Comparison of ENCODE assay signal across 11 cellular contexts in the genomic region with DNA sequence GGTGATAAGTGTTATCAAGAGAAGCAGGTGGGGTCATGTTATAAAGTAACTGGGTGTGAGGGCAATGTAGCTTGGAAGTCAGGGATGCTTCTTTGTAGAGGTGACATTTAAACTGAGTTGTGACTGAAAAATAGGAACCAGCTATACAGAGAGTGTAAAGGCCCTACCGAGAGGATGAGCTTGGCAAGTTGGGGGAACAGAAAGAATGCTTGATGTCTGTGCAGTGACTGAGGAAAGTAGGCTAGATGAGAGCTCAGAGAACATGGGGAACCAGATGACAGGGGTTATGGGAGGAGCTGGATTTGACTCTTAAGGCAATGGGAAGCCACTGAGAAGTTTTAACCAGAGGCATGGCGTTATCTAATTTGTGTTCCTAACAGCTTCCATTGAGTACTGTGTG.
DNase-seq lines count a peak whose midpoint lies in the region; ATAC-seq and TF ChIP-seq lines count a peak whose summit lies in the region.
"Had no signal": no experiment of that assay in that cellular context is flagged by ENCODE, and none has a peak within 500 bp of the region (broad histone marks: within the 10 kb centered on the region; RNA-seq: fewer than 3 reads in every experiment).

No MANE protein-coding gene starts in this region.

- H3K27ac Mint-ChIP-seq in CD4-positive, CD25-positive, alpha-beta regulatory T cell, result peak overlapping the region; percentile 96 to 98 (median 96)
- H3K27ac Mint-ChIP-seq in IgD-negative memory B cell (peak overlapping the region; percentile 18 to 90 (median 79)), chondrocyte (ENCODE audit: unreplicated experiment) (peak overlapping the region; percentile 99)
- H3K27ac Mint-ChIP-seq in natural killer cell treated with Interleukin-12 subunit alpha and Interleukin-12 subunit beta and Interleukin-15 and Interleukin-18, amount 100 ng/mL, for 72 hours, result peak overlapping the region; percentile 96 to 98
- H3K27ac Mint-ChIP-seq: H9 had no signal

- peak overlapping the region; percentile 69 to 87 (median 72) for H3K4me3 Mint-ChIP-seq in CD4-positive, CD25-positive, alpha-beta regulatory T cell
- H3K4me3 Mint-ChIP-seq in IgD-negative memory B cell, result peak overlapping the region; percentile 0 to 58 (median 51)
- H3K4me3 Mint-ChIP-seq in chondrocyte (ENCODE audit: unreplicated experiment), result no peak overlapping the region
- H3K4me3 Mint-ChIP-seq in natural killer cell treated with Interleukin-12 subunit alpha and Interleukin-12 subunit beta and Interleukin-15 and Interleukin-18, amount 100 ng/mL, for 72 hours, result peak overlapping the region; percentile 84
- H3K4me3 Mint-ChIP-seq: H9 had no signal

- H3K4me3 ChIP-seq in CD4-positive, CD25-positive, alpha-beta regulatory T cell (ENCODE audit: low read depth, low read length), result peak overlapping the region; percentile 63

- H3K27me3 Mint-ChIP-seq in CD4-positive, CD25-positive, alpha-beta regulatory T cell, result no peaks in the 10 kb centered on the region
- peaks cover 1% of the 10 kb centered on the region for H3K27me3 Mint-ChIP-seq in IgD-negative memory B cell
- H3K27me3 Mint-ChIP-seq in chondrocyte (ENCODE audit: low read depth), result no peaks in the 10 kb centered on the region
- no peaks in the 10 kb centered on the region for H3K27me3 Mint-ChIP-seq in natural killer cell treated with Interleukin-12 subunit alpha and Interleukin-12 subunit beta and Interleukin-15 and Interleukin-18, amount 100 ng/mL, for 72 hours

- H3K27ac ChIP-seq in CD4-positive, CD25-positive, alpha-beta regulatory T cell (ENCODE audit: insufficient read depth, low read length, poor library complexity, severe bottlenecking), result peak overlapping the region; percentile 85

- H3K27me3 ChIP-seq in CD4-positive, CD25-positive, alpha-beta regulatory T cell (ENCODE audit: control insufficient read depth, insufficient read depth, low read length), result no peaks in the 10 kb centered on the region

- peaks cover 27% of the 10 kb centered on the region for H3K36me3 ChIP-seq in CD4-positive, CD25-positive, alpha-beta regulatory T cell (ENCODE audit: control insufficient read depth, insufficient read depth, low read length)

- ATAC-seq in CD4-positive, CD25-positive, alpha-beta regulatory T cell (ENCODE audit: low read depth in 2 of 2), result no peak
- no peak for ATAC-seq in natural killer cell treated with Interleukin-12 subunit alpha and Interleukin-12 subunit beta and Interleukin-15 and Interleukin-18, amount 100 ng/mL, for 72 hours
- ATAC-seq in GM18520 (IDR thresholded peaks at IDR 0.05; ENCODE audit: unreplicated experiment) (no peak), HG03521 (IDR thresholded peaks at IDR 0.05; ENCODE audit: unreplicated experiment) (no peak)

- H3K4me1 ChIP-seq in CD4-positive, CD25-positive, alpha-beta regulatory T cell (ENCODE audit: control insufficient read depth, insufficient read depth, low read length, poor library complexity, severe bottlenecking), result peaks cover 97% of the 10 kb centered on the region

- H3K9me3 Mint-ChIP-seq in CD4-positive, CD25-positive, alpha-beta regulatory T cell, result no peaks in the 10 kb centered on the region
- H3K9me3 Mint-ChIP-seq in IgD-negative memory B cell (no peaks in the 10 kb centered on the region), chondrocyte (ENCODE audit: low read depth) (no peaks in the 10 kb centered on the region)
- peaks cover 3% of the 10 kb centered on the region for H3K9me3 Mint-ChIP-seq in natural killer cell treated with Interleukin-12 subunit alpha and Interleukin-12 subunit beta and Interleukin-15 and Interleukin-18, amount 100 ng/mL, for 72 hours
- H3K9me3 Mint-ChIP-seq: H9 had no signal

- DNase-seq in CD4-positive, CD25-positive, alpha-beta regulatory T cell, result no peak
- no peak for DNase-seq in chondrocyte (ENCODE audit: low spot score)
- DNase-seq in natural killer cell treated with Interleukin-12 subunit alpha and Interleukin-12 subunit beta and Interleukin-15 and Interleukin-18, amount 100 ng/mL, for 72 hours (ENCODE audit: low spot score), result no peak
- no peak for DNase-seq in NCI-H2081 treated with DMSO at 0.1 percent for 48 hours (lab: John Stamatoyannopoulos, UW)
- DNase-seq in NCI-H774 (lab: John Stamatoyannopoulos, UW), result no peak
- DNase-seq: DMS79 treated with DMSO at 0.1 percent for 48 hours, H9, NCI-H1417 treated with DMSO at 0.1 percent for 48 hours had no signal

- peaks cover 62 to 100% (median 91%) of the 10 kb centered on the region in 4 donors for H3K4me1 Mint-ChIP-seq in CD4-positive, CD25-positive, alpha-beta regulatory T cell
- H3K4me1 Mint-ChIP-seq in IgD-negative memory B cell (peaks cover 67 to 93% (median 85%) of the 10 kb centered on the region in 3 donors), chondrocyte (ENCODE audit: low read depth) (peaks cover 69% of the 10 kb centered on the region)
- H3K4me1 Mint-ChIP-seq in natural killer cell treated with Interleukin-12 subunit alpha and Interleukin-12 subunit beta and Interleukin-15 and Interleukin-18, amount 100 ng/mL, for 72 hours (ENCODE audit: low read depth in 2 of 2), result peaks cover 86 to 98% of the 10 kb centered on the region in 2 donors

- peaks cover 40% of the 10 kb centered on the region for H3K36me3 Mint-ChIP-seq in CD4-positive, CD25-positive, alpha-beta regulatory T cell
- peaks cover 6% of the 10 kb centered on the region for H3K36me3 Mint-ChIP-seq in IgD-negative memory B cell
- H3K36me3 Mint-ChIP-seq in chondrocyte (ENCODE audit: low read depth), result peaks cover 5% of the 10 kb centered on the region
- peaks cover 67% of the 10 kb centered on the region for H3K36me3 Mint-ChIP-seq in natural killer cell treated with Interleukin-12 subunit alpha and Interleukin-12 subunit beta and Interleukin-15 and Interleukin-18, amount 100 ng/mL, for 72 hours

- no peaks in the 10 kb centered on the region for H3K9me3 ChIP-seq in CD4-positive, CD25-positive, alpha-beta regulatory T cell (ENCODE audit: control insufficient read depth in 2 of 2, low read length in 2 of 2)

- TF ChIP-seq CTCF in chondrocyte (IDR thresholded peaks at IDR 0.05), result no peak
